ENCODE assay signal across 2 cellular contexts in genomic region chr3:122774564-122774963, GRCh38.
TF ChIP-seq lines count a peak whose summit lies in the region.

No MANE protein-coding gene starts in this region.

TF ChIP-seq in GM23338, 12 proteins besides CTCF, POLR2A, EP300 and RAD21 (continued from another document):
- TF ChIP-seq NANOG (IDR thresholded peaks at IDR 0.05; ENCODE audit: borderline replicate concordance) (no peak), ZNF331 (CRISPR knock-in tag; IDR thresholded peaks at IDR 0.05; ENCODE audit: low read depth) (no peak), ZNF462 (CRISPR knock-in tag; IDR thresholded peaks at IDR 0.05) (no peak), STAT1 (IDR thresholded peaks at IDR 0.05; ENCODE audit: unreplicated experiment) (no peak), CREB1 (CRISPR knock-in tag; IDR thresholded peaks at IDR 0.05; ENCODE audit: low read depth) (no peak), REST (IDR thresholded peaks at IDR 0.05; ENCODE audit: unreplicated experiment) (no peak), ETS1 (IDR thresholded peaks at IDR 0.05) (no peak), EZH2 (IDR thresholded peaks at IDR 0.05; ENCODE audit: low read depth, unreplicated experiment) (no peak), JUNB (IDR thresholded peaks at IDR 0.05; ENCODE audit: unreplicated experiment) (no peak), POLR2AphosphoS5 (IDR thresholded peaks at IDR 0.05; ENCODE audit: low read depth) (no peak)

TF ChIP-seq in WTC11, 78 proteins besides CTCF, POLR2A, EP300 and RAD21:
- TF ChIP-seq E2F1 (CRISPR knock-in tag; IDR thresholded peaks at IDR 0.05) (no peak), MYBL2 (CRISPR knock-in tag; IDR thresholded peaks at IDR 0.05) (no peak), HMGXB4 (CRISPR knock-in tag; IDR thresholded peaks at IDR 0.05) (no peak), ZBTB43 (CRISPR knock-in tag; IDR thresholded peaks at IDR 0.05) (no peak), ZNF416 (CRISPR knock-in tag; IDR thresholded peaks at IDR 0.05) (no peak), PRDM15 (CRISPR knock-in tag; IDR thresholded peaks at IDR 0.05) (no peak), SOX15 (CRISPR knock-in tag; IDR thresholded peaks at IDR 0.05) (no peak)
